1 cellular context compared by ENCODE assay signal in genomic region chr7:24713850-24714675, GRCh38.
TF ChIP-seq lines count a peak whose summit lies in the region.

No MANE protein-coding gene starts in this region.

TF ChIP-seq in WTC11, 78 proteins besides CTCF, POLR2A, EP300 and RAD21 (continued from another document):
- TF ChIP-seq, protein P1, sequence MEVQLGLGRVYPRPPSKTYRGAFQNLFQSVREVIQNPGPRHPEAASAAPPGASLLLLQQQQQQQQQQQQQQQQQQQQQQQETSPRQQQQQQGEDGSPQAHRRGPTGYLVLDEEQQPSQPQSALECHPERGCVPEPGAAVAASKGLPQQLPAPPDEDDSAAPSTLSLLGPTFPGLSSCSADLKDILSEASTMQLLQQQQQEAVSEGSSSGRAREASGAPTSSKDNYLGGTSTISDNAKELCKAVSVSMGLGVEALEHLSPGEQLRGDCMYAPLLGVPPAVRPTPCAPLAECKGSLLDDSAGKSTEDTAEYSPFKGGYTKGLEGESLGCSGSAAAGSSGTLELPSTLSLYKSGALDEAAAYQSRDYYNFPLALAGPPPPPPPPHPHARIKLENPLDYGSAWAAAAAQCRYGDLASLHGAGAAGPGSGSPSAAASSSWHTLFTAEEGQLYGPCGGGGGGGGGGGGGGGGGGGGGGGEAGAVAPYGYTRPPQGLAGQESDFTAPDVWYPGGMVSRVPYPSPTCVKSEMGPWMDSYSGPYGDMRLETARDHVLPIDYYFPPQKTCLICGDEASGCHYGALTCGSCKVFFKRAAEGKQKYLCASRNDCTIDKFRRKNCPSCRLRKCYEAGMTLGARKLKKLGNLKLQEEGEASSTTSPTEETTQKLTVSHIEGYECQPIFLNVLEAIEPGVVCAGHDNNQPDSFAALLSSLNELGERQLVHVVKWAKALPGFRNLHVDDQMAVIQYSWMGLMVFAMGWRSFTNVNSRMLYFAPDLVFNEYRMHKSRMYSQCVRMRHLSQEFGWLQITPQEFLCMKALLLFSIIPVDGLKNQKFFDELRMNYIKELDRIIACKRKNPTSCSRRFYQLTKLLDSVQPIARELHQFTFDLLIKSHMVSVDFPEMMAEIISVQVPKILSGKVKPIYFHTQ (CRISPR knock-in tag; IDR thresholded peaks at IDR 0.05): no peak
- no peak for TF ChIP-seq SMAD4 (CRISPR knock-in tag; IDR thresholded peaks at IDR 0.05)
